ENCODE assay signal across 1 cellular context in genomic region chr20:62370115-62370806, GRCh38.
A peak's percentile ranks its signal among the peaks of the same experiment; 100 is the strongest.
TF ChIP-seq lines count a peak whose summit lies in the region.

No MANE protein-coding gene starts in this region.

TF ChIP-seq in HepG2, 621 proteins besides CTCF, POLR2A, EP300 and RAD21 (continued from another document and continues in another):
- TF ChIP-seq NFAT5 (CRISPR knock-in tag; IDR thresholded peaks at IDR 0.05) (peak; percentile 69; the same call in 1 of the 2 replicates), NONO (IDR thresholded peaks at IDR 0.05) (no peak), NONO (CRISPR knock-in tag; conservative IDR thresholded peaks at IDR 0.05) (peak; percentile 88), ZNF138 (CRISPR knock-in tag; IDR thresholded peaks at IDR 0.05; ENCODE audit: low read depth) (no peak), AKAP8 (CRISPR knock-in tag; IDR thresholded peaks at IDR 0.05) (peak; percentile 92; the same call in 1 of the 2 replicates), ZNF891 (CRISPR knock-in tag; IDR thresholded peaks at IDR 0.05) (peak; percentile 70; the same call in 1 of the 2 replicates), TEF (CRISPR knock-in tag; IDR thresholded peaks at IDR 0.05) (peak; percentile 70; the same call in 1 of the 2 replicates), HDAC6 (IDR thresholded peaks at IDR 0.05; ENCODE audit: low read depth, low read length) (no peak), ZNF362 (CRISPR knock-in tag; IDR thresholded peaks at IDR 0.05; ENCODE audit: borderline replicate concordance) (no peak), ZNF704 (CRISPR knock-in tag; IDR thresholded peaks at IDR 0.05; ENCODE audit: borderline replicate concordance) (0 out of 2 replicates have a peak, but pooled peaks have one; percentile 45), CREBL2 (CRISPR knock-in tag; IDR thresholded peaks at IDR 0.05; ENCODE audit: borderline replicate concordance) (0 out of 2 replicates have a peak, but pooled peaks have one; percentile 71), PPARG (CRISPR knock-in tag; conservative IDR thresholded peaks at IDR 0.05) (no peak), SP1 (IDR thresholded peaks at IDR 0.05) (no peak), SP1 (CRISPR knock-in tag; IDR thresholded peaks at IDR 0.05) (peak; percentile 16; the same call in 1 of the 2 replicates), DNMT1 (CRISPR knock-in tag; IDR thresholded peaks at IDR 0.05) (peak; percentile 38; the same call in 1 of the 2 replicates), HMG20A (CRISPR knock-in tag; IDR thresholded peaks at IDR 0.05; ENCODE audit: borderline replicate concordance) (no peak), ZNF572 (CRISPR knock-in tag; IDR thresholded peaks at IDR 0.05) (0 out of 2 replicates have a peak, but pooled peaks have one; percentile 33), ZBTB3 (CRISPR knock-in tag; IDR thresholded peaks at IDR 0.05; ENCODE audit: borderline replicate concordance, low read depth) (no peak), MIXL1 (CRISPR knock-in tag; IDR thresholded peaks at IDR 0.05) (no peak), ZNF280D (CRISPR knock-in tag; IDR thresholded peaks at IDR 0.05) (no peak), ZKSCAN5 (CRISPR knock-in tag; IDR thresholded peaks at IDR 0.05) (0 out of 2 replicates have a peak, but pooled peaks have one; percentile 11), E2F2 (CRISPR knock-in tag; IDR thresholded peaks at IDR 0.05; ENCODE audit: borderline replicate concordance) (no peak), ARID5B (CRISPR knock-in tag; IDR thresholded peaks at IDR 0.05) (no peak), SRSF1 (optimal IDR thresholded peaks at IDR 0.05; ENCODE audit: low read depth, low read length) (peak; percentile 14), PHF20 (CRISPR knock-in tag; IDR thresholded peaks at IDR 0.05) (no peak), AGO2 (optimal IDR thresholded peaks at IDR 0.05; ENCODE audit: low read depth, low read length) (peak; percentile 78), LBX2 (CRISPR knock-in tag; IDR thresholded peaks at IDR 0.05; ENCODE audit: borderline replicate concordance) (peak; percentile 83; the same call in 1 of the 2 replicates), TBX2 (CRISPR knock-in tag; IDR thresholded peaks at IDR 0.05; ENCODE audit: borderline replicate concordance) (peak; percentile 21; the same call in 1 of the 2 replicates), ZFP90 (CRISPR knock-in tag; IDR thresholded peaks at IDR 0.05; ENCODE audit: borderline replicate concordance) (no peak), TEAD2 (CRISPR knock-in tag; IDR thresholded peaks at IDR 0.05) (0 out of 2 replicates have a peak, but pooled peaks have one; percentile 71), ZBTB1 (CRISPR knock-in tag; IDR thresholded peaks at IDR 0.05; ENCODE audit: borderline replicate concordance) (no peak), ZNF547 (CRISPR knock-in tag; IDR thresholded peaks at IDR 0.05) (peak; percentile 20; the same call in 1 of the 2 replicates), FOXK1 (CRISPR knock-in tag; IDR thresholded peaks at IDR 0.05; ENCODE audit: borderline replicate concordance, low read depth) (no peak), DNMT3B (CRISPR knock-in tag; conservative IDR thresholded peaks at IDR 0.05) (peak; percentile 23; the same call in 1 of the 2 replicates), PATZ1 (CRISPR knock-in tag; IDR thresholded peaks at IDR 0.05) (peak; percentile 52), THRA (CRISPR knock-in tag; IDR thresholded peaks at IDR 0.05; ENCODE audit: borderline replicate concordance) (peak; percentile 48; the same call in 1 of the 2 replicates), BRD4 (CRISPR knock-in tag; IDR thresholded peaks at IDR 0.05) (peak; percentile 31; the same call in 1 of the 2 replicates), TAF15 (IDR thresholded peaks at IDR 0.05; ENCODE audit: low read depth, low read length, poor library complexity, severe bottlenecking) (no peak)
